ENCODE assay signal across 1 cellular context in the genomic region with DNA sequence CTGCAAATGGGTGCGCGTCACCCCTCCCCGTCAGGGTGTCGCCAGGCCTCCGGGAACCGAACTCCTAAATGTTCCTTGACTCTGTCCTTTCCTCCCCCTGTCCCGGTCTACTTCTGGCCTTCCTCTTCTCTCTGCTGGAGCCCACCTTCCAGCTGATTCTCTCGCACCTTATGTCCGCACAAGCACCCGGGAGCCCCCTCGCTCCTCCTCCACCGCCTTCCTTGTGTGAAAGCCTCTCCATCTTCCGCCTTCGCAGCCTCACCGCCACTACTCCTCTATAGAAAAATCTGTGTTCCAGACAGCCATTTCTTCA.
TF ChIP-seq lines count a peak whose summit lies in the region.

No MANE protein-coding gene starts in this region.

TF ChIP-seq in GM12878, 131 proteins besides CTCF, POLR2A, EP300 and RAD21 (continued from another document):
- TF ChIP-seq, protein P1, sequence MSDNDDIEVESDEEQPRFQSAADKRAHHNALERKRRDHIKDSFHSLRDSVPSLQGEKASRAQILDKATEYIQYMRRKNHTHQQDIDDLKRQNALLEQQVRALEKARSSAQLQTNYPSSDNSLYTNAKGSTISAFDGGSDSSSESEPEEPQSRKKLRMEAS (IDR thresholded peaks at IDR 0.05; ENCODE audit: low read depth, low read length): no peak
- TF ChIP-seq NFYA (IDR thresholded peaks at IDR 0.05; ENCODE audit: borderline replicate concordance, low read depth, low read length): no peak
- TF ChIP-seq MTA3 (IDR thresholded peaks at IDR 0.05; ENCODE audit: borderline replicate concordance, low read length): no peak
- TF ChIP-seq BMI1 (IDR thresholded peaks at IDR 0.05; ENCODE audit: borderline replicate concordance): no peak
- TF ChIP-seq SIX5 (IDR thresholded peaks at IDR 0.05; ENCODE audit: low read depth, low read length, severe bottlenecking): no peak
- TF ChIP-seq KDM1A (IDR thresholded peaks at IDR 0.05; ENCODE audit: borderline replicate concordance): no peak
